ENCODE assay signal across 16 cellular contexts in genomic region chr17:63943745-63944144, GRCh38. TPM values are rescaled to one million over a fixed set of nuclear protein-coding genes. Genes with fewer than 3 reads are reported as not detected.
DNase-seq lines count a peak whose midpoint lies in the region; ATAC-seq and TF ChIP-seq lines count a peak whose summit lies in the region.
"Had no signal": no experiment of that assay in that cellular context is flagged by ENCODE, and none has a peak within 500 bp of the region (broad histone marks: within the 10 kb centered on the region; RNA-seq: fewer than 3 reads in every experiment).

No MANE protein-coding gene starts in this region.

- no peak for DNase-seq in activated CD4-positive, alpha-beta T cell treated with anti-CD3 and anti-CD28 coated beads, Interleukin-2, amount 10 ng/mL, durations not matched to agents 7 days and 5 days
- DNase-seq in activated CD4-positive, alpha-beta T cell treated with anti-CD3 and anti-CD28 coated beads for 4 hours, result no peak
- DNase-seq in WTC11 (ENCODE audit: low spot score) (no peak), retinal pigment epithelial cell (ENCODE audit: low read depth) (no peak)
- DNase-seq: COR-L47, naive B cell, NCI-H2081, SIG-M5 had no signal

- CTCF ChIA-PET in activated CD4-positive, alpha-beta T cell treated with anti-CD3 and anti-CD28 coated beads, Interleukin-2, amount 10 ng/mL, durations not matched to agents 7 days and 5 days (lab: Charles Lee), result interaction anchor here (0.6 to 3.2 kb wide), 3 partner anchors 12 to 24 kb away, joined by 3 to 11 read pairs (median 7); partner anchors contain the start of gene CD79B
- CTCF ChIA-PET in WTC11 (lab: Charles Lee), result interaction anchor here (0.6 to 4.8 kb wide), 3 partner anchors 21 to 32 kb away, joined by 3 to 38 read pairs (median 5); partner anchors contain the start of genes CSHL1 and GH1

- POLR2A ChIA-PET in activated CD4-positive, alpha-beta T cell treated with anti-CD3 and anti-CD28 coated beads, Interleukin-2, amount 10 ng/mL, durations not matched to agents 7 days and 5 days (lab: Charles Lee), result no interaction called here
- POLR2A ChIA-PET in WTC11 (lab: Charles Lee), result no interaction called here

- H3K36me3 Mint-ChIP-seq in activated CD4-positive, alpha-beta T cell treated with anti-CD3 and anti-CD28 coated beads, Interleukin-2, amount 10 ng/mL, durations not matched to agents 7 days and 5 days (ENCODE audit: low read depth), result no peaks in the 10 kb centered on the region
- H3K36me3 Mint-ChIP-seq in WTC11, result no peaks in the 10 kb centered on the region; the same call in 1 of the 2 replicates
- H3K36me3 Mint-ChIP-seq: activated naive CD8-positive, alpha-beta T cell; naive B cell had no signal

- H3K9me3 Mint-ChIP-seq in activated CD4-positive, alpha-beta T cell treated with anti-CD3 and anti-CD28 coated beads, Interleukin-2, amount 10 ng/mL, durations not matched to agents 7 days and 5 days, result no peaks in the 10 kb centered on the region
- H3K9me3 Mint-ChIP-seq in WTC11, result no peaks in the 10 kb centered on the region
- H3K9me3 Mint-ChIP-seq: naive B cell had no signal

- peaks cover 24% of the 10 kb centered on the region for H3K4me1 Mint-ChIP-seq in activated CD4-positive, alpha-beta T cell treated with anti-CD3 and anti-CD28 coated beads, Interleukin-2, amount 10 ng/mL, durations not matched to agents 7 days and 5 days
- peaks cover 2% of the 10 kb centered on the region; the same call in 1 of the 2 replicates for H3K4me1 Mint-ChIP-seq in WTC11

- H3K4me3 ChIP-seq in retinal pigment epithelial cell (ENCODE audit: low read length), result no peak overlapping the region
- H3K4me3 ChIP-seq: hepatocyte had no signal

- peak overlapping the region; percentile 41 for H3K27ac Mint-ChIP-seq in activated CD4-positive, alpha-beta T cell treated with anti-CD3 and anti-CD28 coated beads, Interleukin-2, amount 10 ng/mL, durations not matched to agents 7 days and 5 days
- H3K27ac Mint-ChIP-seq in WTC11, result no peak overlapping the region
- H3K27ac Mint-ChIP-seq: activated naive CD8-positive, alpha-beta T cell had no signal

- peaks cover 11% of the 10 kb centered on the region for H3K27me3 Mint-ChIP-seq in activated CD4-positive, alpha-beta T cell treated with anti-CD3 and anti-CD28 coated beads, Interleukin-2, amount 10 ng/mL, durations not matched to agents 7 days and 5 days
- H3K27me3 Mint-ChIP-seq in WTC11 (ENCODE audit: low read depth), result no peaks in the 10 kb centered on the region
- H3K27me3 Mint-ChIP-seq: activated naive CD8-positive, alpha-beta T cell; naive B cell had no signal

- no peak overlapping the region for H3K4me3 Mint-ChIP-seq in activated CD4-positive, alpha-beta T cell treated with anti-CD3 and anti-CD28 coated beads, Interleukin-2, amount 10 ng/mL, durations not matched to agents 7 days and 5 days
- H3K4me3 Mint-ChIP-seq in WTC11, result no peak overlapping the region
- H3K4me3 Mint-ChIP-seq: activated naive CD8-positive, alpha-beta T cell had no signal

- TF ChIP-seq CTCF in WTC11 (IDR thresholded peaks at IDR 0.05) (peak; percentile 39), retinal pigment epithelial cell (conservative IDR thresholded peaks at IDR 0.05; ENCODE audit: low read depth, low read length) (peak; percentile 27)

- ATAC-seq in WTC11 (peak; percentile 38), HG03457 (IDR thresholded peaks at IDR 0.05; ENCODE audit: unreplicated experiment) (no peak), HG02759 (IDR thresholded peaks at IDR 0.05; ENCODE audit: unreplicated experiment) (no peak)
- ATAC-seq: left lobe of liver had no signal

TF ChIP-seq in WTC11, 78 proteins besides CTCF, POLR2A, EP300 and RAD21 (continues in another document):
- TF ChIP-seq ZNF138 (CRISPR knock-in tag; conservative IDR thresholded peaks at IDR 0.05), result no peak
- no peak for TF ChIP-seq MAX (CRISPR knock-in tag; IDR thresholded peaks at IDR 0.05)
- no peak for TF ChIP-seq JAZF1 (CRISPR knock-in tag; IDR thresholded peaks at IDR 0.05)
- TF ChIP-seq AR (CRISPR knock-in tag; IDR thresholded peaks at IDR 0.05), result no peak
- no peak for TF ChIP-seq JUN (CRISPR knock-in tag; IDR thresholded peaks at IDR 0.05)
- no peak for TF ChIP-seq USF2 (CRISPR knock-in tag; IDR thresholded peaks at IDR 0.05)
- TF ChIP-seq FOXP4 (CRISPR knock-in tag; IDR thresholded peaks at IDR 0.05), result no peak
- no peak for TF ChIP-seq ZNF263 (CRISPR knock-in tag; IDR thresholded peaks at IDR 0.05; ENCODE audit: low read depth)
- no peak for TF ChIP-seq ETV6 (CRISPR knock-in tag; IDR thresholded peaks at IDR 0.05)
- no peak for TF ChIP-seq SOX15 (CRISPR knock-in tag; IDR thresholded peaks at IDR 0.05)
- no peak for TF ChIP-seq ZNF512 (CRISPR knock-in tag; IDR thresholded peaks at IDR 0.05; ENCODE audit: borderline replicate concordance)
- no peak for TF ChIP-seq RELA (CRISPR knock-in tag; IDR thresholded peaks at IDR 0.05; ENCODE audit: borderline replicate concordance)

RNA-seq across cellular contexts. Expression of gene CD79B, which starts 11.6 kb away (rescaled TPM):
- 10 to 100 TPM; 34.6 to 39.9 TPM for total RNA-seq in activated CD4-positive, alpha-beta T cell treated with anti-CD3 and anti-CD28 coated beads, Interleukin-2, amount 10 ng/mL, durations not matched to agents 7 days and 5 days
- 3.0 to 3.5 TPM (median 3.2 TPM) in 3 replicates for total RNA-seq in WTC11 (2021)

RNA-seq across cellular contexts. Expression of gene GH1, which starts 25.1 kb away (rescaled TPM):
- not detected for total RNA-seq in activated CD4-positive, alpha-beta T cell treated with anti-CD3 and anti-CD28 coated beads, Interleukin-2, amount 10 ng/mL, durations not matched to agents 7 days and 5 days
- total RNA-seq in WTC11 (2021), result not detected in 3 replicates
- total RNA-seq: A172, hepatocyte, left lobe of liver, M059J, pulmonary artery endothelial cell had no signal

RNA-seq across cellular contexts. Expression of gene SCN4A, which starts 29.0 kb away (rescaled TPM):
- total RNA-seq in activated CD4-positive, alpha-beta T cell treated with anti-CD3 and anti-CD28 coated beads, Interleukin-2, amount 10 ng/mL, durations not matched to agents 7 days and 5 days, result under 1 TPM; 0.04 to 0.17 TPM
- 5.2 to 5.8 TPM (median 5.5 TPM) in 3 replicates for total RNA-seq in WTC11 (2021)
- total RNA-seq: A172, M059J had no signal

RNA-seq across cellular contexts. Expression of gene CSHL1, which starts 32.7 kb away (rescaled TPM):
- not detected for total RNA-seq in activated CD4-positive, alpha-beta T cell treated with anti-CD3 and anti-CD28 coated beads, Interleukin-2, amount 10 ng/mL, durations not matched to agents 7 days and 5 days
- total RNA-seq in WTC11 (2021), result not detected in 3 replicates
- total RNA-seq: A172, hepatocyte, left lobe of liver, M059J, pulmonary artery endothelial cell had no signal

RNA-seq across cellular contexts. Expression of gene CSH1, which starts 47.4 kb away (rescaled TPM):
- total RNA-seq in activated CD4-positive, alpha-beta T cell treated with anti-CD3 and anti-CD28 coated beads, Interleukin-2, amount 10 ng/mL, durations not matched to agents 7 days and 5 days, result not detected
- not detected in 3 replicates for total RNA-seq in WTC11 (2021)
- total RNA-seq: A172, left lobe of liver, M059J, pulmonary artery endothelial cell had no signal
